ENCODE assay signal across 1 cellular context in genomic region chr4:17814140-17814539, GRCh38.
TF ChIP-seq lines count a peak whose summit lies in the region.

No MANE protein-coding gene starts in this region.

TF ChIP-seq in IMR-90, 13 proteins besides CTCF, POLR2A, EP300 and RAD21:
- TF ChIP-seq USF2 (IDR thresholded peaks at IDR 0.05; ENCODE audit: low read depth, low read length) (no peak), FOS (IDR thresholded peaks at IDR 0.05; ENCODE audit: low read depth, low read length) (0 out of 2 replicates have a peak, but pooled peaks have one; percentile 10)
